In genomic region chr12:6234214-6234613, GRCh38 we compare ENCODE assay signal across 11 cellular contexts. TPM values are rescaled to one million over a fixed set of nuclear protein-coding genes. Genes with fewer than 3 reads are reported as not detected.
A peak's percentile ranks its signal among the peaks of the same experiment; 100 is the strongest.
DNase-seq lines count a peak whose midpoint lies in the region; ATAC-seq and TF ChIP-seq lines count a peak whose summit lies in the region.
"Had no signal": no experiment of that assay in that cellular context is flagged by ENCODE, and none has a peak within 500 bp of the region (broad histone marks: within the 10 kb centered on the region; RNA-seq: fewer than 3 reads in every experiment).

No MANE protein-coding gene starts in this region.

- peaks cover 43 to 68% (median 59%) of the 10 kb centered on the region in 9 donors for H3K4me1 ChIP-seq in heart right ventricle

- peak overlapping the region; percentile 54 to 96 (median 83) for H3K27ac ChIP-seq in heart right ventricle
- no peak overlapping the region for H3K27ac ChIP-seq in brain microvascular endothelial cell

- H3K9me3 ChIP-seq in heart right ventricle = no peaks in the 10 kb centered on the region

- ATAC-seq in heart right ventricle = peak in 5 of 8 donors; percentile 9 to 59 (median 32)
- no peak for ATAC-seq in left cardiac atrium

- DNase-seq in heart right ventricle (no peak), left cardiac atrium (no peak), fibroblast of mammary gland (ENCODE audit: low read depth) (peak; percentile 74), non-pigmented ciliary epithelial cell (ENCODE audit: low read depth) (peak; percentile 34), cerebellar cortex (ENCODE audit: low spot score) (no peak), cerebellar nuclear complex (lab: John Stamatoyannopoulos, UW) (no peak), NCI-H2081 treated with DMSO at 0.1 percent for 48 hours (lab: John Stamatoyannopoulos, UW) (no peak), brain microvascular endothelial cell (no peak)
- DNase-seq: activated CD4-positive, alpha-beta T cell treated with anti-CD3 and anti-CD28 coated beads for 48 hours; mesendoderm; NCI-H2107 had no signal

- in situ Hi-C loops in brain microvascular endothelial cell (cut with HindIII; ENCODE audit: low pct_ligation_motif_present, low sequenced_read_pairs) = no loop called here

- no peak overlapping the region for H3K4me3 ChIP-seq in heart right ventricle
- no peak overlapping the region for H3K4me3 ChIP-seq in fibroblast of mammary gland (ENCODE audit: control insufficient read depth, low read depth, low read length)
- no peak overlapping the region for H3K4me3 ChIP-seq in brain microvascular endothelial cell (ENCODE audit: low read depth, low read length)

- TF ChIP-seq CTCF in heart right ventricle (IDR thresholded peaks at IDR 0.05) = no peak
- TF ChIP-seq CTCF in fibroblast of mammary gland (conservative IDR thresholded peaks at IDR 0.05; ENCODE audit: control insufficient read depth, insufficient read depth, low read depth, low read length) = no peak
- no peak for TF ChIP-seq CTCF in brain microvascular endothelial cell (IDR thresholded peaks at IDR 0.05; ENCODE audit: low read depth, low read length, missing control alignments)

- H3K36me3 ChIP-seq in heart right ventricle (peaks cover 0 to 70% (median 28%) of the 10 kb centered on the region in 9 donors), brain microvascular endothelial cell (replicated peaks) (no peaks in the 10 kb centered on the region)

- no peaks in the 10 kb centered on the region for H3K27me3 ChIP-seq in heart right ventricle
- no peaks in the 10 kb centered on the region for H3K27me3 ChIP-seq in brain microvascular endothelial cell (replicated peaks)

- intact Hi-C loops in heart right ventricle (cut with DNase I) (loop anchor here in 3 of 10 donors (5.0 kb wide), 2 partner anchors 37 to 43 kb away; no protein-coding TSS in a partner anchor), left cardiac atrium (cut with DNase I) (loop anchor here in 1 of 2 donors (5.0 kb wide), 1 partner anchor 43 kb away; no protein-coding TSS in a partner anchor)

- WGBS in heart right ventricle, 2 donors = 29 to 38% methylated on average over 3 of the region's 3 CpGs

RNA-seq across cellular contexts. Expression of gene CD9, which starts 34.0 kb away (rescaled TPM):
- total RNA-seq in heart right ventricle (10 to 100 TPM; 24.8 to 70.4 (median 52.8) TPM), left cardiac atrium (100 to 1,000 TPM in 1 of 2 donors, 10 to 100 TPM in 1; 55.1 to 167 TPM)
- 100 to 1,000 TPM in 1 of 2 donors, 10 to 100 TPM in 1; 52.3 to 109 TPM for polyA plus RNA-seq in heart right ventricle

Comparison
In these comparisons a context has a peak if more than half of its experiments do, and no peak if none do; other contexts are left out.
1. ATAC-seq: peak in heart right ventricle (5 of 8); none in left cardiac atrium (0 of 2).
2. DNase-seq: peak in fibroblast of mammary gland (single experiment) and non-pigmented ciliary epithelial cell (single experiment); none in heart right ventricle (0 of 2), left cardiac atrium (single experiment), cerebellar cortex (single experiment), cerebellar nuclear complex (0 of 2), NCI-H2081 treated with DMSO at 0.1 percent for 48 hours (single experiment) and brain microvascular endothelial cell (single experiment).